In the genomic region with DNA sequence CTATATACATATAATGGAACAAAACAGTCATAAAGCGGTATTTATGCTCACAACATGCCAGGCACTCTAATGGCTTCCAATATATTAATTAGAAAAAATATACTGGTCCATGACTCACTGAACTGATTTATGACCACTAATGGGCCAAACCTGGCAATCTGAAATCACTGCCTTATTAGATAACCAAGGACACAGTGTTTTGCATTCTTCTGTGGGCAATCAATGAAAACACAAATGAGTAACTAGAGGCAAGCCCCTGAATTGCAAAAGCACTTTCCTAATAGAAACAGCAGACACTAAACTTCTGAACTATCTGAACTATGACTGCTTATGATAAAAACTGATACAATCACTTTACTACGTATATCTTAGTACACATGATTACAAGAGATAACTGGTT, we compare ENCODE assay signal across 1 cellular context.
TF ChIP-seq lines count a peak whose summit lies in the region.

No MANE protein-coding gene starts in this region.

TF ChIP-seq in HepG2, 621 proteins besides CTCF, POLR2A, EP300 and RAD21 (continued from another document and continues in another):
- TF ChIP-seq, protein P1, sequence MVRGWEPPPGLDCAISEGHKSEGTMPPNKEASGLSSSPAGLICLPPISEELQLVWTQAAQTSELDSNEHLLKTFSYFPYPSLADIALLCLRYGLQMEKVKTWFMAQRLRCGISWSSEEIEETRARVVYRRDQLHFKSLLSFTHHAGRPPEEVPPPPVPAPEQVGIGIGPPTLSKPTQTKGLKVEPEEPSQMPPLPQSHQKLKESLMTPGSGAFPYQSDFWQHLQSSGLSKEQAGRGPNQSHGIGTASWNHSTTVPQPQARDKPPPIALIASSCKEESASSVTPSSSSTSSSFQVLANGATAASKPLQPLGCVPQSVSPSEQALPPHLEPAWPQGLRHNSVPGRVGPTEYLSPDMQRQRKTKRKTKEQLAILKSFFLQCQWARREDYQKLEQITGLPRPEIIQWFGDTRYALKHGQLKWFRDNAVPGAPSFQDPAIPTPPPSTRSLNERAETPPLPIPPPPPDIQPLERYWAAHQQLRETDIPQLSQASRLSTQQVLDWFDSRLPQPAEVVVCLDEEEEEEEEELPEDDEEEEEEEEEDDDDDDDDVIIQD (CRISPR knock-in tag; IDR thresholded peaks at IDR 0.05; ENCODE audit: low read depth), result no peak
- TF ChIP-seq DMAP1 (CRISPR knock-in tag; IDR thresholded peaks at IDR 0.05), result no peak
- TF ChIP-seq ATF1 (CRISPR knock-in tag; IDR thresholded peaks at IDR 0.05), result no peak
- no peak for TF ChIP-seq TSC22D2 (CRISPR knock-in tag; IDR thresholded peaks at IDR 0.05; ENCODE audit: borderline replicate concordance)
- TF ChIP-seq GTF3A (CRISPR knock-in tag; conservative IDR thresholded peaks at IDR 0.05), result no peak
- no peak for TF ChIP-seq GTF2F1 (IDR thresholded peaks at IDR 0.05; ENCODE audit: low read length)
- TF ChIP-seq, protein P2, sequence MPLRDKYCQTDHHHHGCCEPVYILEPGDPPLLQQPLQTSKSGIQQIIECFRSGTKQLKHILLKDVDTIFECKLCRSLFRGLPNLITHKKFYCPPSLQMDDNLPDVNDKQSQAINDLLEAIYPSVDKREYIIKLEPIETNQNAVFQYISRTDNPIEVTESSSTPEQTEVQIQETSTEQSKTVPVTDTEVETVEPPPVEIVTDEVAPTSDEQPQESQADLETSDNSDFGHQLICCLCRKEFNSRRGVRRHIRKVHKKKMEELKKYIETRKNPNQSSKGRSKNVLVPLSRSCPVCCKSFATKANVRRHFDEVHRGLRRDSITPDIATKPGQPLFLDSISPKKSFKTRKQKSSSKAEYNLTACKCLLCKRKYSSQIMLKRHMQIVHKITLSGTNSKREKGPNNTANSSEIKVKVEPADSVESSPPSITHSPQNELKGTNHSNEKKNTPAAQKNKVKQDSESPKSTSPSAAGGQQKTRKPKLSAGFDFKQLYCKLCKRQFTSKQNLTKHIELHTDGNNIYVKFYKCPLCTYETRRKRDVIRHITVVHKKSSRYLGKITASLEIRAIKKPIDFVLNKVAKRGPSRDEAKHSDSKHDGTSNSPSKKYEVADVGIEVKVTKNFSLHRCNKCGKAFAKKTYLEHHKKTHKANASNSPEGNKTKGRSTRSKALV (CRISPR knock-in tag; IDR thresholded peaks at IDR 0.05), result no peak
- TF ChIP-seq ERF (CRISPR knock-in tag; IDR thresholded peaks at IDR 0.05), result 0 out of 2 replicates have a peak, but pooled peaks have one; percentile 25
- TF ChIP-seq, protein P3, sequence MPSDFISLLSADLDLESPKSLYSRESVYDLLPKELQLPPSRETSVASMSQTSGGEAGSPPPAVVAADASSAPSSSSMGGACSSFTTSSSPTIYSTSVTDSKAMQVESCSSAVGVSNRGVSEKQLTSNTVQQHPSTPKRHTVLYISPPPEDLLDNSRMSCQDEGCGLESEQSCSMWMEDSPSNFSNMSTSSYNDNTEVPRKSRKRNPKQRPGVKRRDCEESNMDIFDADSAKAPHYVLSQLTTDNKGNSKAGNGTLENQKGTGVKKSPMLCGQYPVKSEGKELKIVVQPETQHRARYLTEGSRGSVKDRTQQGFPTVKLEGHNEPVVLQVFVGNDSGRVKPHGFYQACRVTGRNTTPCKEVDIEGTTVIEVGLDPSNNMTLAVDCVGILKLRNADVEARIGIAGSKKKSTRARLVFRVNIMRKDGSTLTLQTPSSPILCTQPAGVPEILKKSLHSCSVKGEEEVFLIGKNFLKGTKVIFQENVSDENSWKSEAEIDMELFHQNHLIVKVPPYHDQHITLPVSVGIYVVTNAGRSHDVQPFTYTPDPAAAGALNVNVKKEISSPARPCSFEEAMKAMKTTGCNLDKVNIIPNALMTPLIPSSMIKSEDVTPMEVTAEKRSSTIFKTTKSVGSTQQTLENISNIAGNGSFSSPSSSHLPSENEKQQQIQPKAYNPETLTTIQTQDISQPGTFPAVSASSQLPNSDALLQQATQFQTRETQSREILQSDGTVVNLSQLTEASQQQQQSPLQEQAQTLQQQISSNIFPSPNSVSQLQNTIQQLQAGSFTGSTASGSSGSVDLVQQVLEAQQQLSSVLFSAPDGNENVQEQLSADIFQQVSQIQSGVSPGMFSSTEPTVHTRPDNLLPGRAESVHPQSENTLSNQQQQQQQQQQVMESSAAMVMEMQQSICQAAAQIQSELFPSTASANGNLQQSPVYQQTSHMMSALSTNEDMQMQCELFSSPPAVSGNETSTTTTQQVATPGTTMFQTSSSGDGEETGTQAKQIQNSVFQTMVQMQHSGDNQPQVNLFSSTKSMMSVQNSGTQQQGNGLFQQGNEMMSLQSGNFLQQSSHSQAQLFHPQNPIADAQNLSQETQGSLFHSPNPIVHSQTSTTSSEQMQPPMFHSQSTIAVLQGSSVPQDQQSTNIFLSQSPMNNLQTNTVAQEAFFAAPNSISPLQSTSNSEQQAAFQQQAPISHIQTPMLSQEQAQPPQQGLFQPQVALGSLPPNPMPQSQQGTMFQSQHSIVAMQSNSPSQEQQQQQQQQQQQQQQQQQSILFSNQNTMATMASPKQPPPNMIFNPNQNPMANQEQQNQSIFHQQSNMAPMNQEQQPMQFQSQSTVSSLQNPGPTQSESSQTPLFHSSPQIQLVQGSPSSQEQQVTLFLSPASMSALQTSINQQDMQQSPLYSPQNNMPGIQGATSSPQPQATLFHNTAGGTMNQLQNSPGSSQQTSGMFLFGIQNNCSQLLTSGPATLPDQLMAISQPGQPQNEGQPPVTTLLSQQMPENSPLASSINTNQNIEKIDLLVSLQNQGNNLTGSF (CRISPR knock-in tag; IDR thresholded peaks at IDR 0.05), result no peak
- TF ChIP-seq ZNF598 (CRISPR knock-in tag; IDR thresholded peaks at IDR 0.05; ENCODE audit: borderline replicate concordance), result no peak
- no peak for TF ChIP-seq ZFY (CRISPR knock-in tag; IDR thresholded peaks at IDR 0.05)
- no peak for TF ChIP-seq ZNF34 (CRISPR knock-in tag; IDR thresholded peaks at IDR 0.05; ENCODE audit: borderline replicate concordance)
- no peak for TF ChIP-seq KMT2B (CRISPR knock-in tag; IDR thresholded peaks at IDR 0.05)
- 0 out of 2 replicates have a peak, but pooled peaks have one; percentile 23 for TF ChIP-seq ZNF614 (CRISPR knock-in tag; IDR thresholded peaks at IDR 0.05; ENCODE audit: borderline replicate concordance)
- TF ChIP-seq ZNF33A (CRISPR knock-in tag; IDR thresholded peaks at IDR 0.05; ENCODE audit: borderline replicate concordance), result no peak
- TF ChIP-seq TGIF2 (CRISPR knock-in tag; IDR thresholded peaks at IDR 0.05), result peak; percentile 29; the same call in 1 of the 2 replicates
- TF ChIP-seq SETDB1 (CRISPR knock-in tag; IDR thresholded peaks at IDR 0.05; ENCODE audit: borderline replicate concordance), result no peak
- TF ChIP-seq HMG20B (CRISPR knock-in tag; conservative IDR thresholded peaks at IDR 0.05), result peak; percentile 96
- TF ChIP-seq, protein P4, sequence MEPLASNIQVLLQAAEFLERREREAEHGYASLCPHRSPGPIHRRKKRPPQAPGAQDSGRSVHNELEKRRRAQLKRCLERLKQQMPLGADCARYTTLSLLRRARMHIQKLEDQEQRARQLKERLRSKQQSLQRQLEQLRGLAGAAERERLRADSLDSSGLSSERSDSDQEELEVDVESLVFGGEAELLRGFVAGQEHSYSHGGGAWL (CRISPR knock-in tag; IDR thresholded peaks at IDR 0.05), result no peak
- peak; percentile 67; the same call in 1 of the 2 replicates for TF ChIP-seq HDAC1 (CRISPR knock-in tag; IDR thresholded peaks at IDR 0.05)
- TF ChIP-seq IRF2 (CRISPR knock-in tag; IDR thresholded peaks at IDR 0.05), result peak; percentile 65; the same call in 1 of the 2 replicates
- no peak for TF ChIP-seq ZKSCAN1 (IDR thresholded peaks at IDR 0.05; ENCODE audit: low read length)
- TF ChIP-seq, protein P5, sequence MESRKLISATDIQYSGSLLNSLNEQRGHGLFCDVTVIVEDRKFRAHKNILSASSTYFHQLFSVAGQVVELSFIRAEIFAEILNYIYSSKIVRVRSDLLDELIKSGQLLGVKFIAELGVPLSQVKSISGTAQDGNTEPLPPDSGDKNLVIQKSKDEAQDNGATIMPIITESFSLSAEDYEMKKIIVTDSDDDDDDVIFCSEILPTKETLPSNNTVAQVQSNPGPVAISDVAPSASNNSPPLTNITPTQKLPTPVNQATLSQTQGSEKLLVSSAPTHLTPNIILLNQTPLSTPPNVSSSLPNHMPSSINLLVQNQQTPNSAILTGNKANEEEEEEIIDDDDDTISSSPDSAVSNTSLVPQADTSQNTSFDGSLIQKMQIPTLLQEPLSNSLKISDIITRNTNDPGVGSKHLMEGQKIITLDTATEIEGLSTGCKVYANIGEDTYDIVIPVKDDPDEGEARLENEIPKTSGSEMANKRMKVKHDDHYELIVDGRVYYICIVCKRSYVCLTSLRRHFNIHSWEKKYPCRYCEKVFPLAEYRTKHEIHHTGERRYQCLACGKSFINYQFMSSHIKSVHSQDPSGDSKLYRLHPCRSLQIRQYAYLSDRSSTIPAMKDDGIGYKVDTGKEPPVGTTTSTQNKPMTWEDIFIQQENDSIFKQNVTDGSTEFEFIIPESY (CRISPR knock-in tag; IDR thresholded peaks at IDR 0.05), result no peak
- TF ChIP-seq, protein P6, sequence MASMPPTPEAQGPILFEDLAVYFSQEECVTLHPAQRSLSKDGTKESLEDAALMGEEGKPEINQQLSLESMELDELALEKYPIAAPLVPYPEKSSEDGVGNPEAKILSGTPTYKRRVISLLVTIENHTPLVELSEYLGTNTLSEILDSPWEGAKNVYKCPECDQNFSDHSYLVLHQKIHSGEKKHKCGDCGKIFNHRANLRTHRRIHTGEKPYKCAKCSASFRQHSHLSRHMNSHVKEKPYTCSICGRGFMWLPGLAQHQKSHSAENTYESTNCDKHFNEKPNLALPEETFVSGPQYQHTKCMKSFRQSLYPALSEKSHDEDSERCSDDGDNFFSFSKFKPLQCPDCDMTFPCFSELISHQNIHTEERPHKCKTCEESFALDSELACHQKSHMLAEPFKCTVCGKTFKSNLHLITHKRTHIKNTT (CRISPR knock-in tag; IDR thresholded peaks at IDR 0.05), result no peak
- TF ChIP-seq, protein P7, sequence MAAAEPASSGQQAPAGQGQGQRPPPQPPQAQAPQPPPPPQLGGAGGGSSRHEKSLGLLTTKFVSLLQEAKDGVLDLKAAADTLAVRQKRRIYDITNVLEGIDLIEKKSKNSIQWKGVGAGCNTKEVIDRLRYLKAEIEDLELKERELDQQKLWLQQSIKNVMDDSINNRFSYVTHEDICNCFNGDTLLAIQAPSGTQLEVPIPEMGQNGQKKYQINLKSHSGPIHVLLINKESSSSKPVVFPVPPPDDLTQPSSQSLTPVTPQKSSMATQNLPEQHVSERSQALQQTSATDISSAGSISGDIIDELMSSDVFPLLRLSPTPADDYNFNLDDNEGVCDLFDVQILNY (CRISPR knock-in tag; conservative IDR thresholded peaks at IDR 0.05), result no peak
- no peak for TF ChIP-seq RBAK (CRISPR knock-in tag; IDR thresholded peaks at IDR 0.05)
- TF ChIP-seq, protein P8, sequence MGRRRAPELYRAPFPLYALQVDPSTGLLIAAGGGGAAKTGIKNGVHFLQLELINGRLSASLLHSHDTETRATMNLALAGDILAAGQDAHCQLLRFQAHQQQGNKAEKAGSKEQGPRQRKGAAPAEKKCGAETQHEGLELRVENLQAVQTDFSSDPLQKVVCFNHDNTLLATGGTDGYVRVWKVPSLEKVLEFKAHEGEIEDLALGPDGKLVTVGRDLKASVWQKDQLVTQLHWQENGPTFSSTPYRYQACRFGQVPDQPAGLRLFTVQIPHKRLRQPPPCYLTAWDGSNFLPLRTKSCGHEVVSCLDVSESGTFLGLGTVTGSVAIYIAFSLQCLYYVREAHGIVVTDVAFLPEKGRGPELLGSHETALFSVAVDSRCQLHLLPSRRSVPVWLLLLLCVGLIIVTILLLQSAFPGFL (CRISPR knock-in tag; IDR thresholded peaks at IDR 0.05), result no peak
- TF ChIP-seq, protein P9, sequence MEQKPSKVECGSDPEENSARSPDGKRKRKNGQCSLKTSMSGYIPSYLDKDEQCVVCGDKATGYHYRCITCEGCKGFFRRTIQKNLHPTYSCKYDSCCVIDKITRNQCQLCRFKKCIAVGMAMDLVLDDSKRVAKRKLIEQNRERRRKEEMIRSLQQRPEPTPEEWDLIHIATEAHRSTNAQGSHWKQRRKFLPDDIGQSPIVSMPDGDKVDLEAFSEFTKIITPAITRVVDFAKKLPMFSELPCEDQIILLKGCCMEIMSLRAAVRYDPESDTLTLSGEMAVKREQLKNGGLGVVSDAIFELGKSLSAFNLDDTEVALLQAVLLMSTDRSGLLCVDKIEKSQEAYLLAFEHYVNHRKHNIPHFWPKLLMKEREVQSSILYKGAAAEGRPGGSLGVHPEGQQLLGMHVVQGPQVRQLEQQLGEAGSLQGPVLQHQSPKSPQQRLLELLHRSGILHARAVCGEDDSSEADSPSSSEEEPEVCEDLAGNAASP (CRISPR knock-in tag; IDR thresholded peaks at IDR 0.05; ENCODE audit: borderline replicate concordance), result no peak
- TF ChIP-seq SP1 (IDR thresholded peaks at IDR 0.05), result no peak
- no peak for TF ChIP-seq SP1 (CRISPR knock-in tag; IDR thresholded peaks at IDR 0.05)
- TF ChIP-seq HNRNPL (IDR thresholded peaks at IDR 0.05; ENCODE audit: low read depth, low read length), result no peak
- TF ChIP-seq, protein P10, sequence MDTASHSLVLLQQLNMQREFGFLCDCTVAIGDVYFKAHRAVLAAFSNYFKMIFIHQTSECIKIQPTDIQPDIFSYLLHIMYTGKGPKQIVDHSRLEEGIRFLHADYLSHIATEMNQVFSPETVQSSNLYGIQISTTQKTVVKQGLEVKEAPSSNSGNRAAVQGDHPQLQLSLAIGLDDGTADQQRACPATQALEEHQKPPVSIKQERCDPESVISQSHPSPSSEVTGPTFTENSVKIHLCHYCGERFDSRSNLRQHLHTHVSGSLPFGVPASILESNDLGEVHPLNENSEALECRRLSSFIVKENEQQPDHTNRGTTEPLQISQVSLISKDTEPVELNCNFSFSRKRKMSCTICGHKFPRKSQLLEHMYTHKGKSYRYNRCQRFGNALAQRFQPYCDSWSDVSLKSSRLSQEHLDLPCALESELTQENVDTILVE (CRISPR knock-in tag; IDR thresholded peaks at IDR 0.05), result no peak
- no peak for TF ChIP-seq CENPT (CRISPR knock-in tag; IDR thresholded peaks at IDR 0.05; ENCODE audit: low read depth)
- TF ChIP-seq, protein P11, sequence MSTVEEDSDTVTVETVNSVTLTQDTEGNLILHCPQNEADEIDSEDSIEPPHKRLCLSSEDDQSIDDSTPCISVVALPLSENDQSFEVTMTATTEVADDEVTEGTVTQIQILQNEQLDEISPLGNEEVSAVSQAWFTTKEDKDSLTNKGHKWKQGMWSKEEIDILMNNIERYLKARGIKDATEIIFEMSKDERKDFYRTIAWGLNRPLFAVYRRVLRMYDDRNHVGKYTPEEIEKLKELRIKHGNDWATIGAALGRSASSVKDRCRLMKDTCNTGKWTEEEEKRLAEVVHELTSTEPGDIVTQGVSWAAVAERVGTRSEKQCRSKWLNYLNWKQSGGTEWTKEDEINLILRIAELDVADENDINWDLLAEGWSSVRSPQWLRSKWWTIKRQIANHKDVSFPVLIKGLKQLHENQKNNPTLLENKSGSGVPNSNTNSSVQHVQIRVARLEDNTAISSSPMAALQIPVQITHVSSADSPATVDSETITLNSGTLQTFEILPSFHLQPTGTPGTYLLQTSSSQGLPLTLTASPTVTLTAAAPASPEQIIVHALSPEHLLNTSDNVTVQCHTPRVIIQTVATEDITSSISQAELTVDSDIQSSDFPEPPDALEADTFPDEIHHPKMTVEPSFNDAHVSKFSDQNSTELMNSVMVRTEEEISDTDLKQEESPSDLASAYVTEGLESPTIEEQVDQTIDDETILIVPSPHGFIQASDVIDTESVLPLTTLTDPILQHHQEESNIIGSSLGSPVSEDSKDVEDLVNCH (CRISPR knock-in tag; IDR thresholded peaks at IDR 0.05), result no peak
- TF ChIP-seq RARA (CRISPR knock-in tag; IDR thresholded peaks at IDR 0.05), result peak; percentile 76
- TF ChIP-seq, protein P12, sequence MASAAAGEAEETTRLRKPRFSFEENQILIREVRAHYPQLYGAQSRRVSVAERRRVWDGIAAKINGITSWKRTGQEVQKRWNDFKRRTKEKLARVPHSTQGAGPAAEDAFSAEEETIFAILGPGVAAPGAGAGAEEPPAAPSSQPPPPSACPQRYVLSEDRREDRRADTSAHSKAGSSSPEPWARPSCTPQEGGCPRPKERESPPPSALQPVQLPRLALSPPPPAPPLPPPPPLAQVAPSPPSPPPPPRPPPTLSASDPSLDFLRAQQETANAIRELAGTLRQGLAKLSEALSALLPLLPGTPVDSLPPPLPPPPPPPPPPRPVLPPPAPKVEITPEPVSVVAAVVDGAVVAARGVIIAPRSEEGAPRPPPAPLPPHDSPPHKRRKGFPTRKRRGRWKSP (CRISPR knock-in tag; IDR thresholded peaks at IDR 0.05), result no peak
- no peak for TF ChIP-seq ZC3H13 (CRISPR knock-in tag; IDR thresholded peaks at IDR 0.05)
- TF ChIP-seq RCOR2 (CRISPR knock-in tag; IDR thresholded peaks at IDR 0.05), result peak; percentile 60
